3 cellular contexts compared by ENCODE assay signal in the genomic region with DNA sequence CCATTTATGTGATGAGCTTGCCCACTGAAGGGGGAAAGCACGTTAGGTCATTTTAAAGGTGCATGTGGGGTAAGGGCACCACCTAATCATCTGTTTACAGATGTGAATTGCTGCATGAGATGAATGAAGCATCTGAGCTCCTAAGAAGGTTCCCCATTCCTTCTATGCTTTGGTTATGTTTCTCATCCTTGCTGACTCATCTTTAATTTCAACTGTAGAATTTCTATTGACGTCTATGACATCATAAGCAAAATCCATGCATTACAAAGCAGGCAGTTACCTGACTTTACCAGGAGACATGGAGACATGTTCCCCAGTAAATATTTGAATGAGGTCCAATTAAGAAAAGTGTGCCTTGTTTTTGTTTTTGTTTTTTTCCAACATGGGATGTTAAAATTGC.
TF ChIP-seq lines count a peak whose summit lies in the region.

No MANE protein-coding gene starts in this region.

TF ChIP-seq in A549, 52 proteins besides CTCF, POLR2A, EP300 and RAD21:
- peak; percentile 81 for TF ChIP-seq MAFK (IDR thresholded peaks at IDR 0.05; ENCODE audit: partially characterized antibody)
- TF ChIP-seq, protein P1, sequence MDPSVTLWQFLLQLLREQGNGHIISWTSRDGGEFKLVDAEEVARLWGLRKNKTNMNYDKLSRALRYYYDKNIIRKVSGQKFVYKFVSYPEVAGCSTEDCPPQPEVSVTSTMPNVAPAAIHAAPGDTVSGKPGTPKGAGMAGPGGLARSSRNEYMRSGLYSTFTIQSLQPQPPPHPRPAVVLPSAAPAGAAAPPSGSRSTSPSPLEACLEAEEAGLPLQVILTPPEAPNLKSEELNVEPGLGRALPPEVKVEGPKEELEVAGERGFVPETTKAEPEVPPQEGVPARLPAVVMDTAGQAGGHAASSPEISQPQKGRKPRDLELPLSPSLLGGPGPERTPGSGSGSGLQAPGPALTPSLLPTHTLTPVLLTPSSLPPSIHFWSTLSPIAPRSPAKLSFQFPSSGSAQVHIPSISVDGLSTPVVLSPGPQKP (IDR thresholded peaks at IDR 0.05; ENCODE audit: low read depth, low read length) = no peak
TF ChIP-seq in A549: peak in this region for 1.

TF ChIP-seq in GM23338, 12 proteins besides CTCF, POLR2A, EP300 and RAD21 (continues in another document):
- TF ChIP-seq, protein P2, sequence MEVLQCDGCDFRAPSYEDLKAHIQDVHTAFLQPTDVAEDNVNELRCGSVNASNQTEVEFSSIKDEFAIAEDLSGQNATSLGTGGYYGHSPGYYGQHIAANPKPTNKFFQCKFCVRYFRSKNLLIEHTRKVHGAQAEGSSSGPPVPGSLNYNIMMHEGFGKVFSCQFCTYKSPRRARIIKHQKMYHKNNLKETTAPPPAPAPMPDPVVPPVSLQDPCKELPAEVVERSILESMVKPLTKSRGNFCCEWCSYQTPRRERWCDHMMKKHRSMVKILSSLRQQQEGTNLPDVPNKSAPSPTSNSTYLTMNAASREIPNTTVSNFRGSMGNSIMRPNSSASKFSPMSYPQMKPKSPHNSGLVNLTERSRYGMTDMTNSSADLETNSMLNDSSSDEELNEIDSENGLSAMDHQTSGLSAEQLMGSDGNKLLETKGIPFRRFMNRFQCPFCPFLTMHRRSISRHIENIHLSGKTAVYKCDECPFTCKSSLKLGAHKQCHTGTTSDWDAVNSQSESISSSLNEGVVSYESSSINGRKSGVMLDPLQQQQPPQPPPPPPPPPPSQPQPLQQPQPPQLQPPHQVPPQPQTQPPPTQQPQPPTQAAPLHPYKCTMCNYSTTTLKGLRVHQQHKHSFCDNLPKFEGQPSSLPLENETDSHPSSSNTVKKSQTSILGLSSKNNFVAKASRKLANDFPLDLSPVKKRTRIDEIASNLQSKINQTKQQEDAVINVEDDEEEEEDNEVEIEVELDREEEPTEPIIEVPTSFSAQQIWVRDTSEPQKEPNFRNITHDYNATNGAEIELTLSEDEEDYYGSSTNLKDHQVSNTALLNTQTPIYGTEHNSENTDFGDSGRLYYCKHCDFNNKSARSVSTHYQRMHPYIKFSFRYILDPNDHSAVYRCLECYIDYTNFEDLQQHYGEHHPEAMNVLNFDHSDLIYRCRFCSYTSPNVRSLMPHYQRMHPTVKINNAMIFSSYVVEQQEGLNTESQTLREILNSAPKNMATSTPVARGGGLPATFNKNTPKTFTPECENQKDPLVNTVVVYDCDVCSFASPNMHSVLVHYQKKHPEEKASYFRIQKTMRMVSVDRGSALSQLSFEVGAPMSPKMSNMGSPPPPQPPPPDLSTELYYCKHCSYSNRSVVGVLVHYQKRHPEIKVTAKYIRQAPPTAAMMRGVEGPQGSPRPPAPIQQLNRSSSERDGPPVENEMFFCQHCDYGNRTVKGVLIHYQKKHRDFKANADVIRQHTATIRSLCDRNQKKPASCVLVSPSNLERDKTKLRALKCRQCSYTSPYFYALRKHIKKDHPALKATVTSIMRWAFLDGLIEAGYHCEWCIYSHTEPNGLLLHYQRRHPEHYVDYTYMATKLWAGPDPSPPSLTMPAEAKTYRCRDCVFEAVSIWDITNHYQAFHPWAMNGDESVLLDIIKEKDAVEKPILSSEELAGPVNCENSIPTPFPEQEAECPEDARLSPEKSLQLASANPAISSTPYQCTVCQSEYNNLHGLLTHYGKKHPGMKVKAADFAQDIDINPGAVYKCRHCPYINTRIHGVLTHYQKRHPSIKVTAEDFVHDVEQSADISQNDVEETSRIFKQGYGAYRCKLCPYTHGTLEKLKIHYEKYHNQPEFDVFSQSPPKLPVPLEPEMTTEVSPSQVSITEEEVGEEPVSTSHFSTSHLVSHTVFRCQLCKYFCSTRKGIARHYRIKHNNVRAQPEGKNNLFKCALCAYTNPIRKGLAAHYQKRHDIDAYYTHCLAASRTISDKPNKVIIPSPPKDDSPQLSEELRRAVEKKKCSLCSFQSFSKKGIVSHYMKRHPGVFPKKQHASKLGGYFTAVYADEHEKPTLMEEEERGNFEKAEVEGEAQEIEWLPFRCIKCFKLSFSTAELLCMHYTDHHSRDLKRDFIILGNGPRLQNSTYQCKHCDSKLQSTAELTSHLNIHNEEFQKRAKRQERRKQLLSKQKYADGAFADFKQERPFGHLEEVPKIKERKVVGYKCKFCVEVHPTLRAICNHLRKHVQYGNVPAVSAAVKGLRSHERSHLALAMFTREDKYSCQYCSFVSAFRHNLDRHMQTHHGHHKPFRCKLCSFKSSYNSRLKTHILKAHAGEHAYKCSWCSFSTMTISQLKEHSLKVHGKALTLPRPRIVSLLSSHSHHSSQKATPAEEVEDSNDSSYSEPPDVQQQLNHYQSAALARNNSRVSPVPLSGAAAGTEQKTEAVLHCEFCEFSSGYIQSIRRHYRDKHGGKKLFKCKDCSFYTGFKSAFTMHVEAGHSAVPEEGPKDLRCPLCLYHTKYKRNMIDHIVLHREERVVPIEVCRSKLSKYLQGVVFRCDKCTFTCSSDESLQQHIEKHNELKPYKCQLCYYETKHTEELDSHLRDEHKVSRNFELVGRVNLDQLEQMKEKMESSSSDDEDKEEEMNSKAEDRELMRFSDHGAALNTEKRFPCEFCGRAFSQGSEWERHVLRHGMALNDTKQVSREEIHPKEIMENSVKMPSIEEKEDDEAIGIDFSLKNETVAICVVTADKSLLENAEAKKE (CRISPR knock-in tag; IDR thresholded peaks at IDR 0.05) = no peak
- TF ChIP-seq, protein P3, sequence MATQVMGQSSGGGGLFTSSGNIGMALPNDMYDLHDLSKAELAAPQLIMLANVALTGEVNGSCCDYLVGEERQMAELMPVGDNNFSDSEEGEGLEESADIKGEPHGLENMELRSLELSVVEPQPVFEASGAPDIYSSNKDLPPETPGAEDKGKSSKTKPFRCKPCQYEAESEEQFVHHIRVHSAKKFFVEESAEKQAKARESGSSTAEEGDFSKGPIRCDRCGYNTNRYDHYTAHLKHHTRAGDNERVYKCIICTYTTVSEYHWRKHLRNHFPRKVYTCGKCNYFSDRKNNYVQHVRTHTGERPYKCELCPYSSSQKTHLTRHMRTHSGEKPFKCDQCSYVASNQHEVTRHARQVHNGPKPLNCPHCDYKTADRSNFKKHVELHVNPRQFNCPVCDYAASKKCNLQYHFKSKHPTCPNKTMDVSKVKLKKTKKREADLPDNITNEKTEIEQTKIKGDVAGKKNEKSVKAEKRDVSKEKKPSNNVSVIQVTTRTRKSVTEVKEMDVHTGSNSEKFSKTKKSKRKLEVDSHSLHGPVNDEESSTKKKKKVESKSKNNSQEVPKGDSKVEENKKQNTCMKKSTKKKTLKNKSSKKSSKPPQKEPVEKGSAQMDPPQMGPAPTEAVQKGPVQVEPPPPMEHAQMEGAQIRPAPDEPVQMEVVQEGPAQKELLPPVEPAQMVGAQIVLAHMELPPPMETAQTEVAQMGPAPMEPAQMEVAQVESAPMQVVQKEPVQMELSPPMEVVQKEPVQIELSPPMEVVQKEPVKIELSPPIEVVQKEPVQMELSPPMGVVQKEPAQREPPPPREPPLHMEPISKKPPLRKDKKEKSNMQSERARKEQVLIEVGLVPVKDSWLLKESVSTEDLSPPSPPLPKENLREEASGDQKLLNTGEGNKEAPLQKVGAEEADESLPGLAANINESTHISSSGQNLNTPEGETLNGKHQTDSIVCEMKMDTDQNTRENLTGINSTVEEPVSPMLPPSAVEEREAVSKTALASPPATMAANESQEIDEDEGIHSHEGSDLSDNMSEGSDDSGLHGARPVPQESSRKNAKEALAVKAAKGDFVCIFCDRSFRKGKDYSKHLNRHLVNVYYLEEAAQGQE (IDR thresholded peaks at IDR 0.05; ENCODE audit: unreplicated experiment) = no peak
- TF ChIP-seq EZH2phosphoT487 (IDR thresholded peaks at IDR 0.05; ENCODE audit: unreplicated experiment) (no peak), NANOG (IDR thresholded peaks at IDR 0.05; ENCODE audit: borderline replicate concordance) (no peak), JUNB (IDR thresholded peaks at IDR 0.05; ENCODE audit: unreplicated experiment) (no peak), STAT1 (IDR thresholded peaks at IDR 0.05; ENCODE audit: unreplicated experiment) (no peak)

TF ChIP-seq in H1, 55 proteins besides CTCF, POLR2A, EP300 and RAD21:
- no peak for TF ChIP-seq KDM4A (IDR thresholded peaks at IDR 0.05; ENCODE audit: low read depth, low read length, severe bottlenecking)
